ENCODE assay signal across 24 cellular contexts in the genomic region with DNA sequence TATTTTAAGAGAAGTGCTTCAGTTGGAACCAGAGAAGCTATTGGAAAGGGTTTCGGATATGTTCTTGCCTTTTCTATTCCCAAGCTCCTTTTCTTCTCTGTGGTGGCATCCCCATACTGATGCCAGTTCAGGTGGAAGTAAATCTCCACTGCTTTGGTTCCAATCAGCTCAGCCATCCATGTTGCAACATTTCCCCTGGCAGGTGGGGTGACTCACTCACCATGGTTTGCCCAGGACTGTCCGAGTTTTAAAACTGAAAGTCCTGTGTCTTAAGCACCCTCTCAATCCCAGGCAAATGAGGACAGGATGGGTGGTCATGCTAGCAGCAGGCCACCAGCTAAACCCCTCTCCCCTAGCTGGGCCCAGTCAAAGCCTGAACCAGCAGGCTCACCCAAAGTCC. TPM values are rescaled to one million over a fixed set of nuclear protein-coding genes. Genes with fewer than 3 reads are reported as not detected.
"Had no signal": no experiment of that assay in that cellular context is flagged by ENCODE, and none has a peak within 500 bp of the region (broad histone marks: within the 10 kb centered on the region; RNA-seq: fewer than 3 reads in every experiment).

No MANE protein-coding gene starts in this region.

- H3K4me3 Mint-ChIP-seq: activated CD4-positive, alpha-beta memory T cell treated with anti-CD3 and anti-CD28 coated beads for 36 hours; activated CD4-positive, alpha-beta T cell treated with anti-CD3 and anti-CD28 coated beads for 36 hours; activated naive CD8-positive, alpha-beta T cell treated with anti-CD3 and anti-CD28 coated beads, Interleukin-2, amount 10 ng/mL, durations not matched to agents 7 days and 5 days; activated T-helper 17 cell treated with anti-CD3 and anti-CD28 coated beads, Interleukin-2, amount 50 U/mL, for 72 hours; immature natural killer cell; nephron; WTC11 had no signal

- H3K27ac Mint-ChIP-seq: activated CD4-positive, alpha-beta memory T cell treated with anti-CD3 and anti-CD28 coated beads for 36 hours; activated CD4-positive, alpha-beta T cell treated with anti-CD3 and anti-CD28 coated beads for 36 hours; activated naive CD8-positive, alpha-beta T cell treated with anti-CD3 and anti-CD28 coated beads, Interleukin-2, amount 10 ng/mL, durations not matched to agents 7 days and 5 days; activated T-helper 17 cell treated with anti-CD3 and anti-CD28 coated beads, Interleukin-2, amount 50 U/mL, for 72 hours; immature natural killer cell; nephron; WTC11 had no signal

- H3K9me3 Mint-ChIP-seq: activated CD4-positive, alpha-beta memory T cell treated with anti-CD3 and anti-CD28 coated beads for 36 hours; activated naive CD8-positive, alpha-beta T cell treated with anti-CD3 and anti-CD28 coated beads, Interleukin-2, amount 10 ng/mL, durations not matched to agents 7 days and 5 days; activated T-helper 17 cell treated with anti-CD3 and anti-CD28 coated beads, Interleukin-2, amount 50 U/mL, for 72 hours; immature natural killer cell; nephron; WTC11 had no signal

- H3K27ac ChIP-seq: body of pancreas, colonic mucosa, tibial nerve, vagina had no signal

- DNase-seq: activated CD4-positive, alpha-beta memory T cell treated with anti-CD3 and anti-CD28 coated beads for 36 hours; activated CD4-positive, alpha-beta T cell treated with anti-CD3 and anti-CD28 coated beads for 36 hours; activated naive CD4-positive, alpha-beta T cell treated with Interleukin-2 at 50 U/mL for 16 hours; activated naive CD8-positive, alpha-beta T cell treated with anti-CD3 and anti-CD28 coated beads, Interleukin-2, amount 10 ng/mL, durations not matched to agents 7 days and 5 days; activated T-cell treated with anti-CD3 and anti-CD28 coated beads, Interleukin-2, amount 50 U/mL, for 1 hour; body of pancreas; central memory CD4-positive, alpha-beta T cell; colonic mucosa; erythroblast; foreskin melanocyte; immature natural killer cell; midbrain; posterior cingulate gyrus; retina; stimulated activated CD8-positive, alpha-beta memory T cell treated with anti-CD3 and anti-CD28 coated beads, Interleukin-4, amount 100 ng/mL, for 48 hours; stimulated activated naive CD8-positive, alpha-beta T cell treated with anti-CD3 and anti-CD28 coated beads, Interleukin-15, Interleukin-2, amounts not matched to agents 100 U/mL and 50 U/mL, for 24 hours; substantia nigra; SW 1271 had no signal

- ATAC-seq: activated CD4-positive, alpha-beta T cell treated with anti-CD3 and anti-CD28 coated beads for 36 hours; activated T-helper 17 cell treated with anti-CD3 and anti-CD28 coated beads, Interleukin-2, amount 50 U/mL, for 72 hours; body of pancreas; stimulated activated naive CD8-positive, alpha-beta T cell treated with anti-CD3 and anti-CD28 coated beads, Interleukin-15, Interleukin-2, amounts not matched to agents 100 U/mL and 50 U/mL, for 24 hours; WTC11 had no signal

- H3K36me3 Mint-ChIP-seq: activated CD4-positive, alpha-beta memory T cell treated with anti-CD3 and anti-CD28 coated beads for 36 hours; activated naive CD8-positive, alpha-beta T cell treated with anti-CD3 and anti-CD28 coated beads, Interleukin-2, amount 10 ng/mL, durations not matched to agents 7 days and 5 days; immature natural killer cell; WTC11 had no signal

- H3K4me1 Mint-ChIP-seq: activated naive CD8-positive, alpha-beta T cell treated with anti-CD3 and anti-CD28 coated beads, Interleukin-2, amount 10 ng/mL, durations not matched to agents 7 days and 5 days; activated T-helper 17 cell treated with anti-CD3 and anti-CD28 coated beads, Interleukin-2, amount 50 U/mL, for 72 hours; immature natural killer cell; WTC11 had no signal

- H3K36me3 ChIP-seq: colonic mucosa, tibial nerve, vagina had no signal

- H3K4me1 ChIP-seq: colonic mucosa, tibial nerve had no signal

- H3K27me3 Mint-ChIP-seq: activated CD4-positive, alpha-beta memory T cell treated with anti-CD3 and anti-CD28 coated beads for 36 hours; activated CD4-positive, alpha-beta T cell treated with anti-CD3 and anti-CD28 coated beads for 36 hours had no signal

- H3K4me3 ChIP-seq: body of pancreas, colonic mucosa, lung, tibial nerve, vagina had no signal

- H3K9me3 ChIP-seq: body of pancreas, colonic mucosa, tibial nerve, vagina had no signal

- H3K27me3 ChIP-seq: body of pancreas, colonic mucosa, vagina had no signal

RNA-seq across cellular contexts. Expression of gene RAI2, which starts 15.1 kb away (rescaled TPM):
- total RNA-seq: activated naive CD8-positive, alpha-beta T cell treated with anti-CD3 and anti-CD28 coated beads, Interleukin-2, amount 10 ng/mL, durations not matched to agents 7 days and 5 days had no signal
